Comparison of ENCODE assay signal across 9 cellular contexts in genomic region chr2:85134255-85135065, GRCh38. TPM values are rescaled to one million over a fixed set of nuclear protein-coding genes. Genes with fewer than 3 reads are reported as not detected.
DNase-seq lines count a peak whose midpoint lies in the region; ATAC-seq and TF ChIP-seq lines count a peak whose summit lies in the region.
"Had no signal": no experiment of that assay in that cellular context is flagged by ENCODE, and none has a peak within 500 bp of the region (broad histone marks: within the 10 kb centered on the region; RNA-seq: fewer than 3 reads in every experiment).

No MANE protein-coding gene starts in this region.

- H3K9me3 Mint-ChIP-seq in T-helper 2 cell treated with Interferon-gamma antibody and Interleukin-4, amounts not matched to agents 5 μg/mL and 100 μg/mL, for 36 hours: no peaks in the 10 kb centered on the region

- TF ChIP-seq CTCF in cardiac fibroblast (IDR thresholded peaks at IDR 0.05; ENCODE audit: low read depth, low read length): no peak

- no peaks in the 10 kb centered on the region for H3K27me3 ChIP-seq in subcutaneous abdominal adipose tissue (ENCODE audit: control insufficient read depth in 5 of 5, insufficient read depth in 4 of 5, low read length in 5 of 5)

- H3K4me1 ChIP-seq in subcutaneous abdominal adipose tissue (ENCODE audit: control insufficient read depth in 5 of 5, insufficient read depth in 5 of 5, low read length in 5 of 5): peaks cover 13 to 52% (median 49%) of the 10 kb centered on the region in 5 donors

- H3K36me3 Mint-ChIP-seq in T-helper 2 cell treated with Interferon-gamma antibody and Interleukin-4, amounts not matched to agents 5 μg/mL and 100 μg/mL, for 36 hours (ENCODE audit: low read depth): no peaks in the 10 kb centered on the region

- no peaks in the 10 kb centered on the region for H3K36me3 ChIP-seq in subcutaneous abdominal adipose tissue (ENCODE audit: control insufficient read depth in 5 of 5, insufficient read depth in 5 of 5, low read length in 5 of 5)

- peaks cover 77% of the 10 kb centered on the region for H3K27me3 Mint-ChIP-seq in T-helper 2 cell treated with Interferon-gamma antibody and Interleukin-4, amounts not matched to agents 5 μg/mL and 100 μg/mL, for 36 hours (ENCODE audit: low read depth)

- ATAC-seq in left colon (peak; percentile 37), GM21576 (IDR thresholded peaks at IDR 0.05; ENCODE audit: unreplicated experiment) (no peak), HG03439 (IDR thresholded peaks at IDR 0.05; ENCODE audit: unreplicated experiment) (no peak)

- peaks cover 5% of the 10 kb centered on the region for H3K4me1 Mint-ChIP-seq in T-helper 2 cell treated with Interferon-gamma antibody and Interleukin-4, amounts not matched to agents 5 μg/mL and 100 μg/mL, for 36 hours (ENCODE audit: low read depth)

- H3K4me3 ChIP-seq in cardiac fibroblast (replicated peaks in 1 of 2; ENCODE audit: low read depth in 2 of 2, low read length in 2 of 2): peak overlapping the region; percentile 75 to 82
- H3K4me3 ChIP-seq in subcutaneous abdominal adipose tissue (ENCODE audit: low read depth in 1 of 5, low read length in 5 of 5): peak overlapping the region; percentile 66 to 93 (median 89)

- H3K4me3 Mint-ChIP-seq in T-helper 2 cell treated with Interferon-gamma antibody and Interleukin-4, amounts not matched to agents 5 μg/mL and 100 μg/mL, for 36 hours: peak overlapping the region; percentile 12

- H3K9ac ChIP-seq in subcutaneous abdominal adipose tissue (ENCODE audit: low read length in 5 of 5): peak overlapping the region; percentile 12 to 90 (median 78)

- intact Hi-C loops in left colon (cut with DNase I, micrococcal nuclease): loop anchor here in 1 of 2 donors (5.0 kb wide), 1 partner anchor 153 kb away; no protein-coding TSS in a partner anchor

- peak overlapping the region; percentile 76 for H3K27ac ChIP-seq in subcutaneous abdominal adipose tissue (ENCODE audit: low read depth, low read length)
- H3K27ac ChIP-seq: C4-2B had no signal

- DNase-seq in T-helper 2 cell treated with Interferon-gamma antibody and Interleukin-4, amounts not matched to agents 5 μg/mL and 100 μg/mL, for 36 hours (ENCODE audit: low spot score): no peak
- DNase-seq in T-helper 2 cell: no peak
- DNase-seq in cardiac fibroblast (ENCODE audit: low read depth in 2 of 2): peak; percentile 47 to 63
- DNase-seq in left colon: peak in 1 of 2 donors; percentile 15
- DNase-seq in activated CD4-positive, CD25-positive, alpha-beta regulatory T cell (lab: John Stamatoyannopoulos, UW): no peak

- no peaks in the 10 kb centered on the region for H3K9me3 ChIP-seq in subcutaneous abdominal adipose tissue (ENCODE audit: control insufficient read depth in 5 of 5, low read length in 5 of 5)

- no peak overlapping the region for H3K27ac Mint-ChIP-seq in T-helper 2 cell treated with Interferon-gamma antibody and Interleukin-4, amounts not matched to agents 5 μg/mL and 100 μg/mL, for 36 hours

RNA-seq across cellular contexts. Expression of gene TCF7L1, which starts 1.3 kb away (rescaled TPM):
- total RNA-seq in left colon: 1 to 10 TPM; 2.0 to 3.9 TPM

Comparison
In these comparisons a context has a peak if more than half of its experiments do, and no peak if none do; other contexts are left out.
1. DNase-seq: peak in cardiac fibroblast (2 of 2); none in T-helper 2 cell treated with Interferon-gamma antibody and Interleukin-4, amounts not matched to agents 5 μg/mL and 100 μg/mL, for 36 hours (single experiment), T-helper 2 cell (0 of 5) and activated CD4-positive, CD25-positive, alpha-beta regulatory T cell (0 of 4).